ENCODE assay signal across 12 cellular contexts in the genomic region with DNA sequence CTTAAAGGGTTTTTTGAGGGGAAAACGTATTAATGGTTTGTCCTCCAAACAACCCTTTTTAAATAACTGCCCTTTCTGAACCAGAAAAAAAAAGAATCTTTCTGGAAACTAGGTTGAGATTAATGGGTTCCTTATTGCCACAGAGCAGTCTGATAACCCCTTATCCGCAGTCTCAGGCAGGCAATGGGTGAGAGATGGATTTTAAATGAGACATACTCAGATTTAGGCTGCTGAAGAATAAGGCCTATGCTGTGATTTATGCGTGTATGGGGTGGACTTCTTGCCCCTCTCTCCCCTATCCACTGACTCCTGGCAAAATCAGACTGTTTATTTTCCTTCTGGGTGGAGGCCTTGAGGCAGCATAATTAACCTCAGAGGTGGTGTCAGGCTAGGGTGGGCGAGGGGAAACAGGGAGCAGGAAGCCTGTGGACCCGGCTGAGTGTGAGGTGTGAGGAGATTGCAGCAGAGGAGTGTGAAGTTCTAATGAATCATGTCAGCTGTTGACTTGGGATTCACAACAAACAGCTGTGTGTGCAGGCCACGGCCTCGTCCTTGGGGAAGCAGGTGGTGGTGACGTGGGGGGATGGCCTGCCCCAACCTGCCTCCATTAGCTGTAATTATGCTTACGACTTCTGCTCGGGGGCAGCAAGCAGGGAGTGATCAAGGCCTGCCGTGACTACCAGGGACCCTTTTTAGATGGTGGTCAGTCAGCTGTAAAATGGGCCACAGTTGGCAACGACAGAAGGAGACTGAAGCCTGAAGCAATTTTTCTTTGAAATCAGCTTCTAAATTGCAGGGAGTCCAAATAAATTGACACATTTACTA.
DNase-seq lines count a peak whose midpoint lies in the region; ATAC-seq, FAIRE-seq and TF ChIP-seq lines count a peak whose summit lies in the region.
"Had no signal": no experiment of that assay in that cellular context is flagged by ENCODE, and none has a peak within 500 bp of the region (broad histone marks: within the 10 kb centered on the region; RNA-seq: fewer than 3 reads in every experiment).

No MANE protein-coding gene starts in this region.

- peaks cover 6% of the 10 kb centered on the region for H3K36me3 Mint-ChIP-seq in nephron progenitor cell (ENCODE audit: low read depth)

- TF ChIP-seq POLR2A in GM12891 (IDR thresholded peaks at IDR 0.05; ENCODE audit: low read depth, low read length): no peak

- DNase-seq in DMS79 treated with DMSO at 0.1 percent for 48 hours (lab: John Stamatoyannopoulos, UW) (peak; percentile 61), NCI-H1694 treated with DMSO at 0.1 percent for 48 hours (lab: John Stamatoyannopoulos, UW) (peak; percentile 97), SK-N-DZ (ENCODE audit: low spot score) (peak; percentile 35), nephron progenitor cell (peak; percentile 20), NCI-H2029 (lab: John Stamatoyannopoulos, UW) (no peak), GM12891 (ENCODE audit: insufficient read length, low spot score) (no peak)
- no peak for DNase-seq in stimulated activated naive CD8-positive, alpha-beta T cell treated with anti-CD3 and anti-CD28 coated beads, Interleukin-15, Interleukin-2, amounts not matched to agents 100 U/mL and 50 U/mL, for 24 hours
- DNase-seq: activated B cell treated with CpG ODN at 0.5 μM for 24 hours; amygdala; CD4-positive, CD25-positive, alpha-beta regulatory T cell; NCI-H187 treated with DMSO at 0.1 percent for 48 hours had no signal

- no peak for ATAC-seq in HG03045 (IDR thresholded peaks at IDR 0.05; ENCODE audit: unreplicated experiment)
- ATAC-seq in stimulated activated naive CD8-positive, alpha-beta T cell treated with anti-CD3 and anti-CD28 coated beads, Interleukin-15, Interleukin-2, amounts not matched to agents 100 U/mL and 50 U/mL, for 24 hours: no peak

- H3K4me1 Mint-ChIP-seq in nephron progenitor cell: peaks cover 77% of the 10 kb centered on the region
- H3K4me1 Mint-ChIP-seq: activated B cell treated with CpG ODN at 0.5 μM for 24 hours; CD4-positive, CD25-positive, alpha-beta regulatory T cell had no signal

- no peak for FAIRE-seq in GM12891 (lab: Jason Lieb, UNC)

- peak overlapping the region; percentile 10 for H3K4me3 Mint-ChIP-seq in nephron progenitor cell
- H3K4me3 Mint-ChIP-seq: activated B cell treated with CpG ODN at 0.5 μM for 24 hours; CD4-positive, CD25-positive, alpha-beta regulatory T cell had no signal

- H3K9me3 Mint-ChIP-seq in nephron progenitor cell: no peaks in the 10 kb centered on the region
- H3K9me3 Mint-ChIP-seq: activated B cell treated with CpG ODN at 0.5 μM for 24 hours had no signal

- peak overlapping the region; percentile 58 for H3K27ac Mint-ChIP-seq in nephron progenitor cell
- H3K27ac Mint-ChIP-seq: activated B cell treated with CpG ODN at 0.5 μM for 24 hours had no signal

- no peak for TF ChIP-seq CTCF in nephron progenitor cell (IDR thresholded peaks at IDR 0.05)

- no peaks in the 10 kb centered on the region for H3K27me3 Mint-ChIP-seq in nephron progenitor cell (ENCODE audit: low read depth, poor library complexity)
- H3K27me3 Mint-ChIP-seq: activated B cell treated with CpG ODN at 0.5 μM for 24 hours; CD4-positive, CD25-positive, alpha-beta regulatory T cell had no signal

TF ChIP-seq in GM12891, 5 proteins besides CTCF, POLR2A, EP300 and RAD21:
- TF ChIP-seq SPI1 (IDR thresholded peaks at IDR 0.05; ENCODE audit: low read depth, low read length) (no peak), TAF1 (IDR thresholded peaks at IDR 0.05; ENCODE audit: low read depth, low read length) (no peak), PAX5 (IDR thresholded peaks at IDR 0.05; ENCODE audit: insufficient read depth, low read length, severe bottlenecking) (no peak), POLR2AphosphoS5 (IDR thresholded peaks at IDR 0.05; ENCODE audit: low read depth, low read length) (no peak), POU2F2 (IDR thresholded peaks at IDR 0.05; ENCODE audit: low read depth, low read length) (no peak)
TF ChIP-seq in GM12891: peak in this region for 0.

Comparison
In these comparisons a context has a peak if more than half of its experiments do, and no peak if none do; other contexts are left out.
1. DNase-seq: peak in DMS79 treated with DMSO at 0.1 percent for 48 hours (single experiment), NCI-H1694 treated with DMSO at 0.1 percent for 48 hours (single experiment), SK-N-DZ (single experiment) and nephron progenitor cell (single experiment); none in NCI-H2029 (single experiment), GM12891 (single experiment) and stimulated activated naive CD8-positive, alpha-beta T cell treated with anti-CD3 and anti-CD28 coated beads, Interleukin-15, Interleukin-2, amounts not matched to agents 100 U/mL and 50 U/mL, for 24 hours (single experiment).